ENCODE assay signal across 24 cellular contexts in the genomic region with DNA sequence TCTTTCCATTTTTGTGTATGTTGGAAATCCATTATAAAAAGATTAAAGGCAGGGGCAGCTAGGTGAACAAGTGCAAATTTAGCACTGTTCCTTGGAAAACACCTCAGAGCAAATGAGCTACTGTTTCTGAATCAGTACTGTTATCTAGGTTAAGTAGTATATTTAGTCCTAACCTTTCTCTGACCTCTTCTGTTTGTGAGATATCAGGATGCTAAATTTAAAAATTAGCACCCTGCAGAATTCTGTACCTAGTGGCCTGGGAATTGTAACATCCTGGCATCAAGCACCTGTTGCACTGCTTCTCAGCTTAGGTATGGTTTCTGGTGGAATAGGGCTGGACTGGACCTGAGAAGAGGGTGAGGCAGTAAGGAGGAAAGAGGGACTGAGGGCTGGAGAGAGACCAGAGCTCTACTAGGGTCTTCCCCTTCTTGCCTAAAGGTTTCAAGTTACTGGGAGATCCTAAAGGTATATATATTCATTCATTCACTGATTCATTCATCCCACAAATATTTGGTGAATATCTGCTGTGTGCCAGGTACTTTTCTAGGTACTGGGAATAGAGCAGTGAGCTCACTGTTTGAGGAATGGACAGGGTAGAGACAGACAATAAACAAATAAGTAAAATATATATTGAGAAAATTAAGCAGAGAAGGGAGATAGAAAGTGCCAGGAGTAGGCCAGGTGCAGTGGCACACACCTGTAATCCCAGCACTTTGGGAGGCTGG. TPM values are rescaled to one million over a fixed set of nuclear protein-coding genes. Genes with fewer than 3 reads are reported as not detected.
A peak's percentile ranks its signal among the peaks of the same experiment; 100 is the strongest.
DNase-seq lines count a peak whose midpoint lies in the region; ATAC-seq and TF ChIP-seq lines count a peak whose summit lies in the region.
"Had no signal": no experiment of that assay in that cellular context is flagged by ENCODE, and none has a peak within 500 bp of the region (broad histone marks: within the 10 kb centered on the region; RNA-seq: fewer than 3 reads in every experiment).

No MANE protein-coding gene starts in this region.

- H3K4me3 ChIP-seq in OCI-LY1 (ENCODE audit: low read depth, low read length, poor library complexity, severe bottlenecking) (no peak overlapping the region), sigmoid colon (no peak overlapping the region)
- H3K4me3 ChIP-seq: neural progenitor cell, SJSA1 had no signal

- H3K4me2 ChIP-seq in OCI-LY1 (ENCODE audit: low read length) = peak overlapping the region; percentile 34; the same call in 1 of the 2 replicates
- H3K4me2 ChIP-seq: neural progenitor cell had no signal

- H3F3A ChIP-seq in OCI-LY1 (ENCODE audit: insufficient read depth, low read length) = peaks cover 6% of the 10 kb centered on the region; the same call in 1 of the 2 replicates

- ATAC-seq in foreskin keratinocyte (no peak), GM18861 (IDR thresholded peaks at IDR 0.05; ENCODE audit: unreplicated experiment) (no peak), GM19395 (IDR thresholded peaks at IDR 0.05; ENCODE audit: unreplicated experiment) (no peak)
- ATAC-seq: esophagus mucosa, left colon had no signal

- H3K36me3 ChIP-seq in OCI-LY1 (ENCODE audit: insufficient read depth, low read length) (no peaks in the 10 kb centered on the region), sigmoid colon (no peaks in the 10 kb centered on the region)
- H3K36me3 ChIP-seq: BE2C, neural progenitor cell had no signal

- H3K9me3 ChIP-seq in OCI-LY1 (ENCODE audit: low read length) = no peaks in the 10 kb centered on the region
- no peaks in the 10 kb centered on the region for H3K9me3 ChIP-seq in sigmoid colon
- H3K9me3 ChIP-seq: BE2C had no signal

- no peaks in the 10 kb centered on the region for H3K27me3 ChIP-seq in OCI-LY1 (ENCODE audit: insufficient read depth, low read length)
- no peaks in the 10 kb centered on the region for H3K27me3 ChIP-seq in foreskin keratinocyte
- H3K27me3 ChIP-seq in sigmoid colon = no peaks in the 10 kb centered on the region
- H3K27me3 ChIP-seq: BE2C, neural progenitor cell, SJSA1 had no signal

- H3K9ac ChIP-seq in OCI-LY1 (ENCODE audit: low read length) = no peak overlapping the region; the same call in 1 of the 2 replicates
- H3K9ac ChIP-seq: neural progenitor cell had no signal

- no peaks in the 10 kb centered on the region for H4K20me1 ChIP-seq in OCI-LY1 (ENCODE audit: insufficient read depth, low read length)

- TF ChIP-seq POLR2A in sigmoid colon (IDR thresholded peaks at IDR 0.05) = no peak

- no peak for TF ChIP-seq EP300 in sigmoid colon (IDR thresholded peaks at IDR 0.05)

- H3K4me1 ChIP-seq in OCI-LY1 (ENCODE audit: insufficient read depth, low read length, severe bottlenecking) (peaks cover 36% of the 10 kb centered on the region), foreskin keratinocyte (peaks cover 4% of the 10 kb centered on the region), sigmoid colon (peaks cover 0 to 21% (median 10%) of the 10 kb centered on the region in 4 donors)

- TF ChIP-seq CTCF in OCI-LY1 (IDR thresholded peaks at IDR 0.05; ENCODE audit: low read length) = no peak
- no peak for TF ChIP-seq CTCF in foreskin keratinocyte (conservative IDR thresholded peaks at IDR 0.05)
- TF ChIP-seq CTCF in sigmoid colon (IDR thresholded peaks at IDR 0.05) = no peak

- intact Hi-C loops in sigmoid colon (cut with DNase I) = no loop called here

- no peak overlapping the region for H2AFZ ChIP-seq in OCI-LY1 (ENCODE audit: low read length)
- H2AFZ ChIP-seq: neural progenitor cell had no signal

- H3K9me2 ChIP-seq in OCI-LY1 (ENCODE audit: low read depth, low read length) = no peaks in the 10 kb centered on the region

- H3K27ac ChIP-seq in OCI-LY1 (ENCODE audit: low read depth, low read length, poor library complexity, severe bottlenecking) (no peak overlapping the region), foreskin keratinocyte (no peak overlapping the region), sigmoid colon (no peak overlapping the region)
- H3K27ac ChIP-seq: neural progenitor cell, SJSA1, VCaP had no signal

- no peaks in the 10 kb centered on the region for H3K79me2 ChIP-seq in OCI-LY1 (ENCODE audit: insufficient read depth, low read length)

- peak; percentile 0 for DNase-seq in activated effector memory CD4-positive, alpha-beta T cell treated with anti-CD3 and anti-CD28 coated beads, Interleukin-2, amount 50 U/mL, for 16 hours
- no peak for DNase-seq in activated effector memory CD4-positive, alpha-beta T cell treated with Interleukin-2 at 50 U/mL for 16 hours
- DNase-seq in foreskin keratinocyte = peak; percentile 22 to 42
- DNase-seq in sigmoid colon = peak; percentile 3
- DNase-seq in NK-92 treated with Interleukin-12 subunit alpha and Interleukin-12 subunit beta, amount 100 ng/mL, for 24 hours (lab: John Stamatoyannopoulos, UW) = no peak
- DNase-seq: activated naive CD4-positive, alpha-beta T cell; amygdala; BE2C; effector CD8-positive, alpha-beta T cell; HFFc6; left colon; NCI-H1417 treated with DMSO at 0.1 percent for 48 hours; NCI-H2171; NCI-H69; stimulated activated CD4-positive, alpha-beta T cell treated with anti-CD3 and anti-CD28 coated beads, Interleukin-12 subunit alpha, Interleukin-12 subunit beta, amount 100 ng/mL, for 4 hours; stimulated activated CD8-positive, alpha-beta memory T cell treated with anti-CD3 and anti-CD28 coated beads, Interleukin-4, amount 100 ng/mL, for 48 hours; substantia nigra had no signal

RNA-seq across cellular contexts. Expression of gene ZNF76, which starts 5.2 kb away (rescaled TPM):
- 10.2 and 11.9 TPM in 2 replicates for total RNA-seq in foreskin keratinocyte
- polyA plus RNA-seq in foreskin keratinocyte = 9.2 and 9.3 TPM in 2 replicates
- 10 to 100 TPM; 29.3 to 59.8 (median 31.8) TPM for total RNA-seq in sigmoid colon
- 10 to 100 TPM; 14.3 to 28.3 (median 15.0) TPM for polyA plus RNA-seq in sigmoid colon

RNA-seq across cellular contexts. Expression of gene DEF6, which starts 32.9 kb away (rescaled TPM):
- total RNA-seq in foreskin keratinocyte (25.6 and 28.7 TPM in 2 replicates), sigmoid colon (1 to 10 TPM; 1.4 to 4.7 (median 3.5) TPM)
- polyA plus RNA-seq in foreskin keratinocyte (26.2 and 26.4 TPM in 2 replicates), sigmoid colon (10 to 100 TPM in 1 of 3 donors, 1 to 10 TPM in 2; 4.2 to 30.1 (median 4.6) TPM)

RNA-seq across cellular contexts. Expression of gene SCUBE3, which starts 51.0 kb away (rescaled TPM):
- total RNA-seq in foreskin keratinocyte (0.03 TPM in 1 of 2 replicates, not detected in the other), sigmoid colon (10 to 100 TPM in 1 of 4 donors, 1 to 10 TPM in 3; 2.1 to 12.7 (median 5.3) TPM)
- polyA plus RNA-seq in foreskin keratinocyte (under 0.01 and 0.01 TPM in 2 replicates), sigmoid colon (under 1 TPM in 1 of 3 donors, not detected in 2; 0.29 TPM)

Comparison
In these comparisons a context has a peak if more than half of its experiments do, and no peak if none do; other contexts are left out.
1. DNase-seq: peak in activated effector memory CD4-positive, alpha-beta T cell treated with anti-CD3 and anti-CD28 coated beads, Interleukin-2, amount 50 U/mL, for 16 hours (single experiment), foreskin keratinocyte (2 of 2) and sigmoid colon (single experiment); none in activated effector memory CD4-positive, alpha-beta T cell treated with Interleukin-2 at 50 U/mL for 16 hours (single experiment) and NK-92 treated with Interleukin-12 subunit alpha and Interleukin-12 subunit beta, amount 100 ng/mL, for 24 hours (single experiment).